ENCODE assay signal across 23 cellular contexts in genomic region chr10:130232361-130233360, GRCh38.
"Had no signal": no experiment of that assay in that cellular context is flagged by ENCODE, and none has a peak within 500 bp of the region (broad histone marks: within the 10 kb centered on the region; RNA-seq: fewer than 3 reads in every experiment).

No MANE protein-coding gene starts in this region.

- ATAC-seq: activated T-helper 17 cell treated with anti-CD3 and anti-CD28 coated beads, Interleukin-2, amount 50 U/mL, for 72 hours; body of pancreas; esophagus mucosa; gastrocnemius medialis; psoas muscle; right cardiac atrium had no signal

- H3K36me3 ChIP-seq: gastrocnemius medialis, left ventricle myocardium inferior, suprapubic skin, transverse colon had no signal

- H3K9me3 Mint-ChIP-seq: activated CD4-positive, alpha-beta T cell treated with anti-CD3 and anti-CD28 coated beads, Interleukin-2, amount 10 ng/mL, durations not matched to agents 24 days and 14 days; activated T-helper 17 cell treated with anti-CD3 and anti-CD28 coated beads, Interleukin-2, amount 50 U/mL, for 72 hours had no signal

- H3K4me3 ChIP-seq: body of pancreas, gastrocnemius medialis, left ventricle myocardium inferior, psoas muscle, skin epidermis, suprapubic skin, transverse colon had no signal

- H3K36me3 Mint-ChIP-seq: activated naive CD8-positive, alpha-beta T cell treated with anti-CD3 and anti-CD28 coated beads, Interleukin-2, amount 10 ng/mL, durations not matched to agents 7 days and 5 days had no signal

- H3K27ac ChIP-seq: body of pancreas, gastrocnemius medialis, left ventricle myocardium inferior, psoas muscle, skin epidermis, suprapubic skin, transverse colon had no signal

- DNase-seq: activated CD4-positive, alpha-beta T cell treated with anti-CD3 and anti-CD28 coated beads, Interleukin-2, amount 10 ng/mL, durations not matched to agents 24 days and 14 days; activated CD4-positive, CD25-positive, alpha-beta regulatory T cell; activated naive CD4-positive, alpha-beta T cell; activated naive CD8-positive, alpha-beta T cell treated with anti-CD3 and anti-CD28 coated beads, Interleukin-2, amount 10 ng/mL, durations not matched to agents 7 days and 5 days; activated T-cell treated with anti-CD3 and anti-CD28 coated beads, Interleukin-2, amount 50 U/mL, for 1 hour; body of pancreas; central memory CD4-positive, alpha-beta T cell; cortex of kidney; effector CD4-positive, alpha-beta T cell; gastrocnemius medialis; left ventricle myocardium inferior; psoas muscle; right cardiac atrium; stimulated activated CD4-positive, alpha-beta T cell treated with anti-CD3 and anti-CD28 coated beads, Interleukin-15, amount 100 ng/mL, for 24 hours; stimulated activated CD4-positive, alpha-beta T cell treated with anti-CD3 and anti-CD28 coated beads, Interleukin-2, amount 100 ng/mL, for 48 hours; T-helper 1 cell; T-helper 9 cell; transverse colon had no signal

- H3K27me3 Mint-ChIP-seq: activated CD4-positive, alpha-beta T cell treated with anti-CD3 and anti-CD28 coated beads, Interleukin-2, amount 10 ng/mL, durations not matched to agents 24 days and 14 days; activated T-helper 17 cell treated with anti-CD3 and anti-CD28 coated beads, Interleukin-2, amount 50 U/mL, for 72 hours; stimulated activated naive CD8-positive, alpha-beta T cell treated with anti-CD3 and anti-CD28 coated beads, Interleukin-15, Interleukin-2, amounts not matched to agents 100 ng/mL and 50 ng/mL, for 24 hours had no signal

- H3K4me1 ChIP-seq: body of pancreas, gastrocnemius medialis, left ventricle myocardium inferior, psoas muscle, suprapubic skin, transverse colon had no signal

- H3K4me1 Mint-ChIP-seq: activated CD4-positive, alpha-beta T cell treated with anti-CD3 and anti-CD28 coated beads, Interleukin-2, amount 10 ng/mL, durations not matched to agents 24 days and 14 days; activated naive CD8-positive, alpha-beta T cell treated with anti-CD3 and anti-CD28 coated beads, Interleukin-2, amount 10 ng/mL, durations not matched to agents 7 days and 5 days had no signal

- H3K9me3 ChIP-seq: gastrocnemius medialis had no signal

- H3K4me3 Mint-ChIP-seq: activated CD4-positive, alpha-beta T cell treated with anti-CD3 and anti-CD28 coated beads, Interleukin-2, amount 10 ng/mL, durations not matched to agents 24 days and 14 days; activated naive CD8-positive, alpha-beta T cell treated with anti-CD3 and anti-CD28 coated beads, Interleukin-2, amount 10 ng/mL, durations not matched to agents 7 days and 5 days; activated T-helper 17 cell treated with anti-CD3 and anti-CD28 coated beads, Interleukin-2, amount 50 U/mL, for 72 hours; stimulated activated naive CD8-positive, alpha-beta T cell treated with anti-CD3 and anti-CD28 coated beads, Interleukin-15, Interleukin-2, amounts not matched to agents 100 ng/mL and 50 ng/mL, for 24 hours had no signal

- H3K27ac Mint-ChIP-seq: activated CD4-positive, alpha-beta T cell treated with anti-CD3 and anti-CD28 coated beads, Interleukin-2, amount 10 ng/mL, durations not matched to agents 24 days and 14 days; activated naive CD8-positive, alpha-beta T cell treated with anti-CD3 and anti-CD28 coated beads, Interleukin-2, amount 10 ng/mL, durations not matched to agents 7 days and 5 days; activated T-helper 17 cell treated with anti-CD3 and anti-CD28 coated beads, Interleukin-2, amount 50 U/mL, for 72 hours; stimulated activated naive CD8-positive, alpha-beta T cell treated with anti-CD3 and anti-CD28 coated beads, Interleukin-15, Interleukin-2, amounts not matched to agents 100 ng/mL and 50 ng/mL, for 24 hours had no signal

- H3K27me3 ChIP-seq: body of pancreas, gastrocnemius medialis, suprapubic skin, transverse colon had no signal
